15 cellular contexts compared by ENCODE assay signal in genomic region chr19:17112700-17113099, GRCh38. TPM values are rescaled to one million over a fixed set of nuclear protein-coding genes. Genes with fewer than 3 reads are reported as not detected.
DNase-seq lines count a peak whose midpoint lies in the region; ATAC-seq and TF ChIP-seq lines count a peak whose summit lies in the region.
"Had no signal": no experiment of that assay in that cellular context is flagged by ENCODE, and none has a peak within 500 bp of the region (broad histone marks: within the 10 kb centered on the region; RNA-seq: fewer than 3 reads in every experiment).

No MANE protein-coding gene starts in this region.

- no peak for TF ChIP-seq CTCF in heart left ventricle (IDR thresholded peaks at IDR 0.05)
- TF ChIP-seq CTCF in breast epithelium (IDR thresholded peaks at IDR 0.05): no peak
- no peak for TF ChIP-seq CTCF in type B pancreatic cell (conservative IDR thresholded peaks at IDR 0.05)

- no peak overlapping the region for H3K9ac ChIP-seq in mucosa of rectum (ENCODE audit: low read depth in 1 of 2, low read length in 2 of 2)

- TF ChIP-seq POLR2A in heart left ventricle (IDR thresholded peaks at IDR 0.05) (no peak), breast epithelium (IDR thresholded peaks at IDR 0.05) (no peak)

- H3K27me3 ChIP-seq in heart left ventricle: no peaks in the 10 kb centered on the region
- no peaks in the 10 kb centered on the region for H3K27me3 ChIP-seq in breast epithelium
- no peaks in the 10 kb centered on the region for H3K27me3 ChIP-seq in mucosa of rectum (ENCODE audit: control insufficient read depth in 2 of 2, insufficient read depth in 2 of 2, low read length in 2 of 2)

- ATAC-seq in Right ventricle myocardium superior (ENCODE audit: poor library complexity) (peak; percentile 38), heart left ventricle (no peak), GM21786 (IDR thresholded peaks at IDR 0.05; ENCODE audit: unreplicated experiment) (no peak)

- no peaks in the 10 kb centered on the region for H3K27me3 Mint-ChIP-seq in type B pancreatic cell
- H3K27me3 Mint-ChIP-seq: activated naive CD8-positive, alpha-beta T cell treated with anti-CD3 and anti-CD28 coated beads, Interleukin-2, amount 10 ng/mL, durations not matched to agents 7 days and 5 days had no signal

- H3K9me3 Mint-ChIP-seq in type B pancreatic cell: no peaks in the 10 kb centered on the region
- H3K9me3 Mint-ChIP-seq: activated naive CD8-positive, alpha-beta T cell treated with anti-CD3 and anti-CD28 coated beads, Interleukin-2, amount 10 ng/mL, durations not matched to agents 7 days and 5 days had no signal

- peaks cover 9% of the 10 kb centered on the region for H3K4me1 Mint-ChIP-seq in type B pancreatic cell (ENCODE audit: unreplicated experiment)

- H3K36me3 Mint-ChIP-seq in type B pancreatic cell: peaks cover 13% of the 10 kb centered on the region

- H3K4me3 ChIP-seq in heart left ventricle (no peak overlapping the region), breast epithelium (no peak overlapping the region), mucosa of rectum (ENCODE audit: low read length in 2 of 2) (no peak overlapping the region)
- H3K4me3 ChIP-seq: SK-N-MC had no signal

- H3K9me3 ChIP-seq in heart left ventricle (no peaks in the 10 kb centered on the region), breast epithelium (no peaks in the 10 kb centered on the region), mucosa of rectum (ENCODE audit: control insufficient read depth in 2 of 2, low read length in 2 of 2) (no peaks in the 10 kb centered on the region)

- H3K4me3 Mint-ChIP-seq in type B pancreatic cell: no peak overlapping the region
- H3K4me3 Mint-ChIP-seq: activated naive CD8-positive, alpha-beta T cell treated with anti-CD3 and anti-CD28 coated beads, Interleukin-2, amount 10 ng/mL, durations not matched to agents 7 days and 5 days had no signal

- intact Hi-C loops in Right ventricle myocardium superior (cut with DNase I): no loop called here
- intact Hi-C loops in heart left ventricle (cut with DNase I): no loop called here
- intact Hi-C loops in breast epithelium (cut with DNase I; ENCODE audit: low total_unique reads): loop anchor here (2.0 kb wide), 1 partner anchor 66 kb away; no protein-coding TSS in a partner anchor

- H3K27ac ChIP-seq in heart left ventricle: peak overlapping the region in 2 of 12 donors; percentile 18 to 93
- H3K27ac ChIP-seq in breast epithelium: peak overlapping the region; percentile 80 to 84
- peak overlapping the region; percentile 34 to 67 for H3K27ac ChIP-seq in mucosa of rectum (ENCODE audit: low read depth in 2 of 2, low read length in 2 of 2)
- H3K27ac ChIP-seq: epithelial cell of prostate, SK-N-MC, VCaP had no signal

- H3K4me1 ChIP-seq in heart left ventricle (peaks cover 4 to 95% (median 21%) of the 10 kb centered on the region in 12 donors), breast epithelium (peaks cover 2 to 6% of the 10 kb centered on the region in 2 donors), mucosa of rectum (ENCODE audit: control insufficient read depth in 2 of 2, insufficient read depth in 2 of 2, low read length in 2 of 2) (peaks cover 11 to 19% of the 10 kb centered on the region in 2 donors)

- H3K36me3 ChIP-seq in heart left ventricle: peaks cover 0 to 28% (median 0%) of the 10 kb centered on the region in 9 donors
- H3K36me3 ChIP-seq in breast epithelium: no peaks in the 10 kb centered on the region
- peaks cover 3 to 12% of the 10 kb centered on the region in 2 donors for H3K36me3 ChIP-seq in mucosa of rectum (ENCODE audit: control insufficient read depth in 2 of 2, insufficient read depth in 2 of 2, low read length in 2 of 2)

- WGBS in heart left ventricle, 4 donors: 81 to 93% (median 84%) methylated on average over 7 of the region's 7 CpGs

- H3K27ac Mint-ChIP-seq in type B pancreatic cell: peak overlapping the region; percentile 8

- DNase-seq in Right ventricle myocardium superior (no peak), heart left ventricle (no peak), breast epithelium (ENCODE audit: low spot score in 2 of 2) (no peak), type B pancreatic cell (ENCODE audit: extremely low spot score, unreplicated experiment) (no peak), HuH-7 (ENCODE audit: low spot score) (no peak)
- no peak for DNase-seq in activated effector memory CD4-positive, alpha-beta T cell treated with Interleukin-2 at 50 U/mL for 16 hours
- DNase-seq: ACHN; activated naive CD8-positive, alpha-beta T cell treated with anti-CD3 and anti-CD28 coated beads, Interleukin-2, amount 10 ng/mL, durations not matched to agents 7 days and 5 days; cerebellar nuclear complex; NCI-H2171 treated with DMSO at 0.1 percent for 48 hours had no signal

RNA-seq across cellular contexts. Expression of gene MYO9B, which starts 37.1 kb away (rescaled TPM):
- total RNA-seq in Right ventricle myocardium superior (32.4 TPM), heart left ventricle (10 to 100 TPM; 24.2 to 89.4 (median 31.3) TPM), breast epithelium (10 to 100 TPM; 76.0 to 79.5 (median 77.4) TPM), type B pancreatic cell (ENCODE audit: low replicate concordance) (71.7 and 83.8 TPM in 2 replicates)
- polyA plus RNA-seq in heart left ventricle: 10 to 100 TPM; 26.9 to 39.6 TPM

RNA-seq across cellular contexts. Expression of gene HAUS8, which starts 37.4 kb away (rescaled TPM):
- total RNA-seq in Right ventricle myocardium superior (4.5 TPM), heart left ventricle (1 to 10 TPM; 2.1 to 9.2 (median 4.7) TPM), breast epithelium (1 to 10 TPM; 5.6 to 6.7 (median 5.8) TPM), type B pancreatic cell (ENCODE audit: low replicate concordance) (10.7 and 18.8 TPM in 2 replicates)
- 1 to 10 TPM; 4.2 to 5.1 TPM for polyA plus RNA-seq in heart left ventricle
